Comparison of ENCODE assay signal across 12 cellular contexts in genomic region chr4:4427886-4428285, GRCh38.
"Had no signal": no experiment of that assay in that cellular context is flagged by ENCODE, and none has a peak within 500 bp of the region (broad histone marks: within the 10 kb centered on the region; RNA-seq: fewer than 3 reads in every experiment).

No MANE protein-coding gene starts in this region.

- H3K79me2 ChIP-seq: hepatocyte had no signal

- H3K4me2 ChIP-seq: hepatocyte had no signal

- H3K36me3 ChIP-seq: ovary had no signal

- H2AFZ ChIP-seq: hepatocyte had no signal

- ATAC-seq: activated T-helper 17 cell treated with anti-CD3 and anti-CD28 coated beads, Interleukin-2, amount 50 U/mL, for 72 hours; esophagus mucosa; left ventricle myocardium superior had no signal

- H3K4me3 Mint-ChIP-seq: activated CD4-positive, alpha-beta T cell treated with anti-CD3 and anti-CD28 coated beads, Interleukin-2, amount 10 ng/mL, durations not matched to agents 7 days and 5 days; activated naive CD4-positive, alpha-beta T cell treated with anti-CD3 and anti-CD28 coated beads for 36 hours; activated T-helper 17 cell treated with anti-CD3 and anti-CD28 coated beads, Interleukin-2, amount 50 U/mL, for 72 hours had no signal

- H3K27ac Mint-ChIP-seq: activated CD4-positive, alpha-beta T cell treated with anti-CD3 and anti-CD28 coated beads, Interleukin-2, amount 10 ng/mL, durations not matched to agents 7 days and 5 days; activated naive CD4-positive, alpha-beta T cell treated with anti-CD3 and anti-CD28 coated beads for 36 hours had no signal

- H3K27me3 ChIP-seq: hepatocyte, ovary, tibial nerve had no signal

- H3K4me1 ChIP-seq: tibial nerve had no signal

- H3K9me3 ChIP-seq: ovary, tibial nerve had no signal

- DNase-seq: activated CD4-positive, alpha-beta T cell treated with anti-CD3 and anti-CD28 coated beads, Interleukin-2, amount 10 ng/mL, durations not matched to agents 7 days and 5 days; activated naive CD4-positive, alpha-beta T cell treated with anti-CD3 and anti-CD28 coated beads for 36 hours; activated T-cell treated with anti-CD3 and anti-CD28 coated beads for 4 hours; left ventricle myocardium superior; ovary; stimulated activated naive CD4-positive, alpha-beta T cell; SW 1271; T-helper 9 cell had no signal

- H3K27me3 Mint-ChIP-seq: activated CD4-positive, alpha-beta T cell treated with anti-CD3 and anti-CD28 coated beads, Interleukin-2, amount 10 ng/mL, durations not matched to agents 7 days and 5 days; activated T-helper 17 cell treated with anti-CD3 and anti-CD28 coated beads, Interleukin-2, amount 50 U/mL, for 72 hours had no signal

- H3K4me3 ChIP-seq: hepatocyte, ovary, tibial nerve had no signal

- H3K27ac ChIP-seq: hepatocyte, ovary, tibial nerve had no signal
